ENCODE assay signal across 8 cellular contexts in the genomic region with DNA sequence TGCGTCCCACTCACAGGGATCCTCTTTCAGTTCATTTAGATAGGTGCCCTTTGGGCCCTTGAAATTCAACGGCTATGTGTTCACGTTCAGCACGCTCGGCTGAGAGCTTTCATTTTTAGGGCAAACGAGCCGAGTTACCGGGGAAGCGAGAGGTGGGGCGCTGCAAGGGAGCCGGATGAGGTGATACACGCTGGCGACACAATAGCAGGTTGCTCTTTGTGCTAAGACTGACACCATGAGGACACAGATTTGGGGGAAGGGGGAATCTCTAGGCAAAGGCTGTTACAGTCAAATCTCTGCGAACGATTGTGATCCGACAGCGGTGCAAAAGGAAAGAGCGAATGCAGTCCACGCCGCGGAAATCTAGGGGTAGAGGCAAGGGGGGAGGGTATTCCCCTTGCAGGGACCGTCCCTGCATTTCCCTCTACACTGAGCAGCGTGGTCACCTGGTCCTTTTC. TPM values are rescaled to one million over a fixed set of nuclear protein-coding genes. Genes with fewer than 3 reads are reported as not detected.
DNase-seq lines count a peak whose midpoint lies in the region; ATAC-seq and TF ChIP-seq lines count a peak whose summit lies in the region.

No MANE protein-coding gene starts in this region.

- intact Hi-C loops in spleen (cut with DNase I; ENCODE audit: low total_unique reads): loop anchor here (5.0 to 10.0 kb wide), 3 partner anchors 72 to 525 kb away; no protein-coding TSS in a partner anchor

- H3K27ac Mint-ChIP-seq in activated naive CD4-positive, alpha-beta T cell treated with anti-CD3 and anti-CD28 coated beads, Interleukin-2, amount 50 U/mL, for 72 hours: peak overlapping the region; percentile 73 to 94

- H3K36me3 Mint-ChIP-seq in activated naive CD4-positive, alpha-beta T cell treated with anti-CD3 and anti-CD28 coated beads, Interleukin-2, amount 50 U/mL, for 72 hours: peaks cover 13 to 29% of the 10 kb centered on the region in 2 donors

- H3K4me3 ChIP-seq in iPS-11a (ENCODE audit: low read depth, low read length) (peak overlapping the region; percentile 99), spleen (peak overlapping the region; percentile 83 to 96 (median 91))

- peak; percentile 7 for ATAC-seq in GM21786 (IDR thresholded peaks at IDR 0.05; ENCODE audit: unreplicated experiment)
- ATAC-seq in activated naive CD4-positive, alpha-beta T cell treated with anti-CD3 and anti-CD28 coated beads, Interleukin-2, amount 50 U/mL, for 72 hours: peak; percentile 45 to 48

- WGBS in spleen, 5 donors: 0 to 1% (median 0%) methylated on average over 22 to 23 of the region's 23 CpGs

- peaks cover 15 to 46% (median 42%) of the 10 kb centered on the region in 6 donors for H3K4me1 ChIP-seq in spleen

- H3K27ac ChIP-seq in spleen: peak overlapping the region; percentile 90 to 100 (median 99)

- no peak for TF ChIP-seq POLR2A in spleen (IDR thresholded peaks at IDR 0.05)

- no peaks in the 10 kb centered on the region for H3K9me3 ChIP-seq in spleen

- H3K27me3 ChIP-seq in spleen (replicated peaks in 1 of 7): no peaks in the 10 kb centered on the region

- no peak for TF ChIP-seq CTCF in spleen (IDR thresholded peaks at IDR 0.05 in 8 of 11, conservative IDR thresholded peaks at IDR 0.05 in 3 of 11)

- no peaks in the 10 kb centered on the region for H3K36me3 ChIP-seq in spleen

- no peaks in the 10 kb centered on the region for H3K9me3 Mint-ChIP-seq in activated naive CD4-positive, alpha-beta T cell treated with anti-CD3 and anti-CD28 coated beads, Interleukin-2, amount 50 U/mL, for 72 hours

- peak; percentile 33 for DNase-seq in NCI-H2196 (lab: John Stamatoyannopoulos, UW; ENCODE audit: unreplicated experiment)
- DNase-seq in NCI-H2196 treated with DMSO at 0.1 percent for 48 hours (lab: John Stamatoyannopoulos, UW; ENCODE audit: unreplicated experiment): no peak
- peak; percentile 10 for DNase-seq in NCI-H1417 treated with DMSO at 0.1 percent for 48 hours (lab: John Stamatoyannopoulos, UW)
- DNase-seq in activated naive CD4-positive, alpha-beta T cell treated with anti-CD3 and anti-CD28 coated beads, Interleukin-2, amount 50 U/mL, for 72 hours (ENCODE audit: low spot score in 2 of 2): no peak
- no peak for DNase-seq in spleen
- no peak for DNase-seq in NCI-H2029 (lab: John Stamatoyannopoulos, UW)

RNA-seq across cellular contexts. Expression of a gene that starts 0.7 kb away (rescaled TPM):
- under 1 TPM; 0.16 to 0.50 TPM for total RNA-seq in activated naive CD4-positive, alpha-beta T cell treated with anti-CD3 and anti-CD28 coated beads, Interleukin-2, amount 50 U/mL, for 72 hours
- total RNA-seq in spleen: 1 to 10 TPM in 5 of 7 donors, under 1 TPM in 2; 0.54 to 2.2 (median 1.4) TPM
- under 1 TPM; 0.52 to 0.93 (median 0.80) TPM for polyA plus RNA-seq in spleen

RNA-seq across cellular contexts. Expression of a gene that starts 0.8 kb away (rescaled TPM):
- total RNA-seq in activated naive CD4-positive, alpha-beta T cell treated with anti-CD3 and anti-CD28 coated beads, Interleukin-2, amount 50 U/mL, for 72 hours: 10 to 100 TPM; 36.6 to 54.3 TPM
- total RNA-seq in spleen: 100 to 1,000 TPM; 144 to 300 (median 212) TPM
- 10 to 100 TPM; 38.1 to 47.0 (median 42.0) TPM for polyA plus RNA-seq in spleen

RNA-seq across cellular contexts. Expression of a gene that starts 44.6 kb away (rescaled TPM):
- total RNA-seq in activated naive CD4-positive, alpha-beta T cell treated with anti-CD3 and anti-CD28 coated beads, Interleukin-2, amount 50 U/mL, for 72 hours: 10 to 100 TPM; 35.0 to 51.6 TPM
- total RNA-seq in spleen: 10 to 100 TPM; 27.3 to 49.4 (median 33.0) TPM
- 10 to 100 TPM in 2 of 3 donors, 1 to 10 TPM in 1; 8.7 to 10.1 (median 10.1) TPM for polyA plus RNA-seq in spleen

Comparison
In these comparisons a context has a peak if more than half of its experiments do, and no peak if none do; other contexts are left out.
1. DNase-seq: peak in NCI-H2196 (single experiment) and NCI-H1417 treated with DMSO at 0.1 percent for 48 hours (single experiment); none in NCI-H2196 treated with DMSO at 0.1 percent for 48 hours (single experiment), activated naive CD4-positive, alpha-beta T cell treated with anti-CD3 and anti-CD28 coated beads, Interleukin-2, amount 50 U/mL, for 72 hours (0 of 2), spleen (single experiment) and NCI-H2029 (single experiment).